Comparison of ENCODE assay signal across 8 cellular contexts in the genomic region with DNA sequence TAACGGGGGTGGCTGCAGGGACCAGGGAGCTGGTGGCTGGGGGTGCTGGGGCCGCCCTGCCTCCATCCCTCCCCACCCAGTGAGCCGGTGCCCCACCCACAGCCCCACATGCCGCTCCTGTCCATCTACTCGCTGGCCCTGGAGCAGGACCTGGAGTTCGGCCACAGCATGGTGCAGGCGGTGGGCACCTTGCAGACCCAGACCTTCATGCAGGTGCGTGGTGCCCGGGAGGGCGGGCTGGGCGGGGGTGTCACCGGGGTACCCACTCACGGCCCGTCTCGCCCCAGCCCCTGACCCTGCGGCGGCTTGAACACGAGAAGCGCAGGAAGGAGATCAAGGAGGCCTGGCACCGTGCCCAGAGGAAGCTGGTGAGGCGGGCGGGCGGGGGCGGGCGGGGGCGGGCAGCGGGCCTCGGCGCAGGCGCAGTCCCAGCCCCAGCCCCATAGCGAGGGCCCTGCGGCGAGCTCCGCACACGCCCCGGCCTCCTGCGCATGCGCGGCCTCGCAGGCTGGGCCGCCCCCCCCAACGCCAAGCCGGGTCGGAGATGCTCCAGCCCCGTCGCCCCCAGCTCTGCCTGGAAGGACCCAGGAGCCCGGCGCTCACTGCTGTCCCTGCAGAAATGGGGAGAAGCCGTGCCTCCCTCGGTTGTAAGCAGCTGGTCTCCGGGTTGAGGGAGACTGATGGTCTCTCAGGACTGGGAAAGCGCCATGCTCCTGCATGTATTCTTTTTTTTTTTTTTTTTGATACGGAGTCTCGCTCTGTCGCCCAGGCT. TPM values are rescaled to one million over a fixed set of nuclear protein-coding genes. Genes with fewer than 3 reads are reported as not detected.
DNase-seq lines count a peak whose midpoint lies in the region; ATAC-seq lines count a peak whose summit lies in the region.

No MANE protein-coding gene starts in this region.

- peaks cover 48% of the 10 kb centered on the region for H3K36me3 Mint-ChIP-seq in T-helper 1 cell treated with Interleukin-12 subunit alpha and Interleukin-12 subunit beta and Interleukin-4 antibody, amounts not matched to agents 30 μg/mL and 1 μg/mL, for 36 hours (ENCODE audit: low read depth)
- peaks cover 27 to 40% of the 10 kb centered on the region in 2 donors for H3K36me3 Mint-ChIP-seq in activated naive CD4-positive, alpha-beta T cell treated with anti-CD3 and anti-CD28 coated beads, Interleukin-2, amount 50 U/mL, for 72 hours

- peak overlapping the region; percentile 94 for H3K27ac Mint-ChIP-seq in T-helper 1 cell treated with Interleukin-12 subunit alpha and Interleukin-12 subunit beta and Interleukin-4 antibody, amounts not matched to agents 30 μg/mL and 1 μg/mL, for 36 hours
- H3K27ac Mint-ChIP-seq in activated naive CD4-positive, alpha-beta T cell treated with anti-CD3 and anti-CD28 coated beads, Interleukin-2, amount 50 U/mL, for 72 hours, result no peak overlapping the region

- H3K4me3 Mint-ChIP-seq in T-helper 1 cell treated with Interleukin-12 subunit alpha and Interleukin-12 subunit beta and Interleukin-4 antibody, amounts not matched to agents 30 μg/mL and 1 μg/mL, for 36 hours, result peak overlapping the region; percentile 73

- no peaks in the 10 kb centered on the region for H3K27me3 Mint-ChIP-seq in T-helper 1 cell treated with Interleukin-12 subunit alpha and Interleukin-12 subunit beta and Interleukin-4 antibody, amounts not matched to agents 30 μg/mL and 1 μg/mL, for 36 hours (ENCODE audit: low read depth)

- peak; percentile 66 to 85 for DNase-seq in AML-193 (lab: John Stamatoyannopoulos, UW)
- peak; percentile 85 for DNase-seq in NCI-H146 (lab: John Stamatoyannopoulos, UW)
- peak; percentile 80 to 86 for DNase-seq in activated naive CD4-positive, alpha-beta T cell treated with anti-CD3 and anti-CD28 coated beads, Interleukin-2, amount 50 U/mL, for 72 hours (ENCODE audit: low spot score in 2 of 2)
- DNase-seq in lung microvascular endothelial cell (ENCODE audit: low read depth in 2 of 2), result peak; percentile 57 to 76
- DNase-seq in stimulated activated naive CD4-positive, alpha-beta T cell (lab: John Stamatoyannopoulos, UW), result peak; percentile 89 to 97 (median 95)
- no peak for DNase-seq in iPS-NIHi7 (ENCODE audit: extremely low spot score)

- H3K4me1 Mint-ChIP-seq in T-helper 1 cell treated with Interleukin-12 subunit alpha and Interleukin-12 subunit beta and Interleukin-4 antibody, amounts not matched to agents 30 μg/mL and 1 μg/mL, for 36 hours (ENCODE audit: low read depth), result peaks cover 38% of the 10 kb centered on the region

- H3K9me3 Mint-ChIP-seq in T-helper 1 cell treated with Interleukin-12 subunit alpha and Interleukin-12 subunit beta and Interleukin-4 antibody, amounts not matched to agents 30 μg/mL and 1 μg/mL, for 36 hours, result no peaks in the 10 kb centered on the region
- H3K9me3 Mint-ChIP-seq in activated naive CD4-positive, alpha-beta T cell treated with anti-CD3 and anti-CD28 coated beads, Interleukin-2, amount 50 U/mL, for 72 hours, result no peaks in the 10 kb centered on the region

- peak; percentile 44 for ATAC-seq in GM19397 (IDR thresholded peaks at IDR 0.05; ENCODE audit: unreplicated experiment)
- peak; percentile 18 to 39 for ATAC-seq in activated naive CD4-positive, alpha-beta T cell treated with anti-CD3 and anti-CD28 coated beads, Interleukin-2, amount 50 U/mL, for 72 hours

RNA-seq across cellular contexts. Expression of a gene that starts 7.7 kb away (rescaled TPM):
- 100 to 1,000 TPM; 171 to 174 TPM for total RNA-seq in activated naive CD4-positive, alpha-beta T cell treated with anti-CD3 and anti-CD28 coated beads, Interleukin-2, amount 50 U/mL, for 72 hours
- 17.7 and 19.6 TPM in 2 replicates for total RNA-seq in lung microvascular endothelial cell

RNA-seq across cellular contexts. Expression of a gene that starts 20.5 kb away (rescaled TPM):
- total RNA-seq in activated naive CD4-positive, alpha-beta T cell treated with anti-CD3 and anti-CD28 coated beads, Interleukin-2, amount 50 U/mL, for 72 hours, result 100 to 1,000 TPM; 248 to 259 TPM
- total RNA-seq in lung microvascular endothelial cell, result 50.4 and 63.4 TPM in 2 replicates

RNA-seq across cellular contexts. Expression of a gene that starts 29.1 kb away (rescaled TPM):
- 100 to 1,000 TPM; 154 to 316 TPM for total RNA-seq in activated naive CD4-positive, alpha-beta T cell treated with anti-CD3 and anti-CD28 coated beads, Interleukin-2, amount 50 U/mL, for 72 hours
- total RNA-seq in lung microvascular endothelial cell, result 415 and 423 TPM in 2 replicates

RNA-seq across cellular contexts. Expression of a gene that starts 34.8 kb away (rescaled TPM):
- 100 to 1,000 TPM in 1 of 2 donors, 10 to 100 TPM in 1; 17.8 to 105 TPM for total RNA-seq in activated naive CD4-positive, alpha-beta T cell treated with anti-CD3 and anti-CD28 coated beads, Interleukin-2, amount 50 U/mL, for 72 hours
- total RNA-seq in lung microvascular endothelial cell, result 3.1 and 3.4 TPM in 2 replicates

RNA-seq across cellular contexts. Expression of a gene that starts 48.3 kb away (rescaled TPM):
- total RNA-seq in activated naive CD4-positive, alpha-beta T cell treated with anti-CD3 and anti-CD28 coated beads, Interleukin-2, amount 50 U/mL, for 72 hours, result 100 to 1,000 TPM; 187 to 254 TPM
- total RNA-seq in lung microvascular endothelial cell, result 59.1 and 83.9 TPM in 2 replicates
